11 cellular contexts compared by ENCODE assay signal in the genomic region with DNA sequence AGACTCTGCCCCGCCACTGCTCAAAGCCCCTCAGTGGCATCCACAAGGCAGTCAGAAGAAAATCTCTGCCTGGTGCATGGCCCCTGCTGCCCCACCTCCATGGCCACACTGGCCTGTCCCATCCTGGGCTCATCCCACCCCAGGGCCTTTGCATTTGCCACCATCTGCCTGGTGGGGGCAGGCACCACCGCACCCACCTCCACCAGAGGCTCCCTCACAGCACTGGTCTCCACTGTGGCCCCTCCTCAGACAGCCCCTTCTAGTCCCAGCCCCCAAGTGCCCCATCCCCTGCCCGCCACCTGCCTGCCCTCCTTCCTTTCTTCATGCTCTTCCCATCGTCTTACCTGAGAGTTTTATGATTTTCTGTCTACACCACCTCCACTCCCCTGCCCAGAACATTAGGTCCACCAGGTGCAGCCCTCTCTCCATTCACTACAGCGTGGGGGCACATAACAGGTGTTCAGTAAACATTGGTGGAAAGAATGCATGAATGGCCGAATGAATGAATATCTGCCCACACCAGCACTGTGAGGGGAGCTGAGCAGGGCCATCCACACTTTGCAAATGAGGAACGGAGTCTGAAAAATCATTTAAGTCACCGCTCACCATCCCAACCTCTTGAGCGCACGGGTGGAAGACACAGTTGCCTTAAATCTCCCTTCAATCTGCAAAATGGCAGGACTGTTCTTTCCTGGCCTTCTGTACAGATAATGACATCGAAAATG. TPM values are rescaled to one million over a fixed set of nuclear protein-coding genes. Genes with fewer than 3 reads are reported as not detected.
DNase-seq lines count a peak whose midpoint lies in the region; ATAC-seq, FAIRE-seq and TF ChIP-seq lines count a peak whose summit lies in the region.
"Had no signal": no experiment of that assay in that cellular context is flagged by ENCODE, and none has a peak within 500 bp of the region (broad histone marks: within the 10 kb centered on the region; RNA-seq: fewer than 3 reads in every experiment).

No MANE protein-coding gene starts in this region.

- H3K27me3 ChIP-seq in mesenchymal stem cell (ENCODE audit: control insufficient read depth in 1 of 2, insufficient read depth in 1 of 2, low read length in 2 of 2) (no peaks in the 10 kb centered on the region), brain microvascular endothelial cell (replicated peaks) (no peaks in the 10 kb centered on the region)

- no peak overlapping the region for H4K91ac ChIP-seq in mesenchymal stem cell (ENCODE audit: low read length)

- H2BK120ac ChIP-seq in mesenchymal stem cell (ENCODE audit: low read depth, low read length) = no peak overlapping the region

- H3K36me3 Mint-ChIP-seq in activated naive CD4-positive, alpha-beta T cell treated with anti-CD3 and anti-CD28 coated beads, Interleukin-2, amount 50 U/mL, for 72 hours = no peaks in the 10 kb centered on the region

- H2AFZ ChIP-seq in mesenchymal stem cell (ENCODE audit: low read depth, low read length) = no peak overlapping the region

- ATAC-seq in A549 = no peak
- ATAC-seq in activated naive CD4-positive, alpha-beta T cell treated with anti-CD3 and anti-CD28 coated beads, Interleukin-2, amount 50 U/mL, for 72 hours = no peak
- no peak for ATAC-seq in GM21619 (IDR thresholded peaks at IDR 0.05; ENCODE audit: unreplicated experiment)

- H3K9ac ChIP-seq in mesenchymal stem cell (ENCODE audit: low read length) = peak overlapping the region; percentile 89

- no peak overlapping the region for H3K14ac ChIP-seq in mesenchymal stem cell (ENCODE audit: low read length in 2 of 2)

- TF ChIP-seq POLR2A in A549 (IDR thresholded peaks at IDR 0.05; ENCODE audit: low read length) (no peak), GM12892 (IDR thresholded peaks at IDR 0.05; ENCODE audit: low read depth, low read length) (no peak)

- TF ChIP-seq CTCF in A549 (IDR thresholded peaks at IDR 0.05) (no peak), brain microvascular endothelial cell (IDR thresholded peaks at IDR 0.05; ENCODE audit: low read depth, low read length, missing control alignments) (no peak)

- no peak overlapping the region for H3K4ac ChIP-seq in mesenchymal stem cell (ENCODE audit: low read depth in 1 of 2, low read length in 2 of 2)

- no peak for TF ChIP-seq RAD21 in A549 (conservative IDR thresholded peaks at IDR 0.05 in 1 of 2, IDR thresholded peaks at IDR 0.05 in 1 of 2)

- CTCF ChIA-PET in A549 (lab: Yijun Ruan, JAX) = interaction anchor here (0.9 to 1.2 kb wide), 2 partner anchors 60 to 521 kb away, joined by 3 to 5 read pairs; no protein-coding TSS in a partner anchor

- no peak overlapping the region for H3K18ac ChIP-seq in mesenchymal stem cell (ENCODE audit: low read depth in 1 of 2, low read length in 2 of 2)

- H3K79me1 ChIP-seq in mesenchymal stem cell (replicated peaks; ENCODE audit: low read length, poor library complexity, severe bottlenecking) = peaks cover 40% of the 10 kb centered on the region

- no peak overlapping the region for H2BK5ac ChIP-seq in mesenchymal stem cell (ENCODE audit: low read depth, low read length, poor library complexity, severe bottlenecking)

- in situ Hi-C loops in brain microvascular endothelial cell (cut with HindIII; ENCODE audit: low pct_ligation_motif_present, low sequenced_read_pairs) = no loop called here

- H3K4me2 ChIP-seq in A549 = peak overlapping the region; percentile 94
- H3K4me2 ChIP-seq in mesenchymal stem cell (ENCODE audit: low read length, poor library complexity, severe bottlenecking) = no peak overlapping the region

- FAIRE-seq in A549 (lab: Jason Lieb, UNC) (no peak), GM19239 (lab: Jason Lieb, UNC) (peak; percentile 28), GM12892 (lab: Jason Lieb, UNC) (no peak)
- FAIRE-seq: frontal cortex had no signal

- no peak overlapping the region for H4K8ac ChIP-seq in mesenchymal stem cell (ENCODE audit: low read length)

- POLR2A ChIA-PET in A549 (lab: Yijun Ruan, JAX) = no interaction called here

- H3K27ac ChIP-seq in A549 (no peak overlapping the region), mesenchymal stem cell (ENCODE audit: low read length, poor library complexity, severe bottlenecking) (no peak overlapping the region), brain microvascular endothelial cell (no peak overlapping the region)

- no peaks in the 10 kb centered on the region for H3K9me3 Mint-ChIP-seq in activated naive CD4-positive, alpha-beta T cell treated with anti-CD3 and anti-CD28 coated beads, Interleukin-2, amount 50 U/mL, for 72 hours

- no peak overlapping the region for H2BK15ac ChIP-seq in mesenchymal stem cell (ENCODE audit: low read depth, poor library complexity, severe bottlenecking)

- no peak overlapping the region for H3K4me3 ChIP-seq in A549
- peak overlapping the region in 1 of 2 experiments; percentile 86 for H3K4me3 ChIP-seq in mesenchymal stem cell (ENCODE audit: insufficient read depth in 1 of 2, low read depth in 1 of 2, low read length in 2 of 2)
- no peak overlapping the region for H3K4me3 ChIP-seq in brain microvascular endothelial cell (ENCODE audit: low read depth, low read length)

- no peak for TF ChIP-seq EP300 in A549 (IDR thresholded peaks at IDR 0.05)

- DNase-seq in A549 (ENCODE audit: low read depth in 1 of 2, low spot score in 1 of 2) (no peak), GM19239 (ENCODE audit: insufficient read length, low spot score) (no peak), mesenchymal stem cell (no peak), SKM-1 (lab: John Stamatoyannopoulos, UW; ENCODE audit: unreplicated experiment) (no peak), brain microvascular endothelial cell (no peak), GM12892 (ENCODE audit: insufficient read length) (no peak)
- no peak for DNase-seq in activated naive CD4-positive, alpha-beta T cell treated with anti-CD3 and anti-CD28 coated beads, Interleukin-2, amount 50 U/mL, for 72 hours (ENCODE audit: low spot score in 2 of 2)
- DNase-seq: Calu3, NCI-H1930 had no signal

- peak overlapping the region; percentile 70 to 72 for H3K27ac Mint-ChIP-seq in activated naive CD4-positive, alpha-beta T cell treated with anti-CD3 and anti-CD28 coated beads, Interleukin-2, amount 50 U/mL, for 72 hours

- peak overlapping the region in 1 of 2 experiments; percentile 7 for H2BK12ac ChIP-seq in mesenchymal stem cell (ENCODE audit: low read length in 2 of 2)

- H3K36me3 ChIP-seq in mesenchymal stem cell (ENCODE audit: control insufficient read depth in 1 of 2, insufficient read depth in 2 of 2, low read depth in 1 of 2, low read length in 2 of 2) = peaks cover 6 to 16% of the 10 kb centered on the region in 2 experiments
- no peaks in the 10 kb centered on the region for H3K36me3 ChIP-seq in brain microvascular endothelial cell (replicated peaks)

- no peak overlapping the region for H2AK5ac ChIP-seq in mesenchymal stem cell (ENCODE audit: low read length, severe bottlenecking)

- H3K23ac ChIP-seq in mesenchymal stem cell (ENCODE audit: low read length in 2 of 2) = no peak overlapping the region

- WGBS in A549 (ENCODE audit: missing lambda C conversion rate) = 94% methylated on average over 11 of the region's 11 CpGs
- WGBS in mesenchymal stem cell = 98% methylated on average over 10 of the region's 11 CpGs

- H3K4me1 ChIP-seq in A549 (peaks cover 8% of the 10 kb centered on the region; the same call in 2 of the 3 replicates), mesenchymal stem cell (ENCODE audit: control insufficient read depth, insufficient read depth, low read depth, low read length) (peaks cover 9% of the 10 kb centered on the region)

- H3K9me3 ChIP-seq in A549 (no peaks in the 10 kb centered on the region), mesenchymal stem cell (ENCODE audit: control insufficient read depth, low read length) (no peaks in the 10 kb centered on the region)

TF ChIP-seq in A549, 52 proteins besides CTCF, POLR2A, EP300 and RAD21:
- TF ChIP-seq, protein P1, sequence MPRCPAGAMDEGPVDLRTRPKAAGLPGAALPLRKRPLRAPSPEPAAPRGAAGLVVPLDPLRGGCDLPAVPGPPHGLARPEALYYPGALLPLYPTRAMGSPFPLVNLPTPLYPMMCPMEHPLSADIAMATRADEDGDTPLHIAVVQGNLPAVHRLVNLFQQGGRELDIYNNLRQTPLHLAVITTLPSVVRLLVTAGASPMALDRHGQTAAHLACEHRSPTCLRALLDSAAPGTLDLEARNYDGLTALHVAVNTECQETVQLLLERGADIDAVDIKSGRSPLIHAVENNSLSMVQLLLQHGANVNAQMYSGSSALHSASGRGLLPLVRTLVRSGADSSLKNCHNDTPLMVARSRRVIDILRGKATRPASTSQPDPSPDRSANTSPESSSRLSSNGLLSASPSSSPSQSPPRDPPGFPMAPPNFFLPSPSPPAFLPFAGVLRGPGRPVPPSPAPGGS (IDR thresholded peaks at IDR 0.05) = no peak
- TF ChIP-seq HOXB5 (CRISPR knock-in tag; IDR thresholded peaks at IDR 0.05) = no peak
- no peak for TF ChIP-seq HEYL (CRISPR knock-in tag; IDR thresholded peaks at IDR 0.05)
- no peak for TF ChIP-seq CBX8 (IDR thresholded peaks at IDR 0.05)
- TF ChIP-seq RFX5 (IDR thresholded peaks at IDR 0.05) = no peak
- TF ChIP-seq, protein P2, sequence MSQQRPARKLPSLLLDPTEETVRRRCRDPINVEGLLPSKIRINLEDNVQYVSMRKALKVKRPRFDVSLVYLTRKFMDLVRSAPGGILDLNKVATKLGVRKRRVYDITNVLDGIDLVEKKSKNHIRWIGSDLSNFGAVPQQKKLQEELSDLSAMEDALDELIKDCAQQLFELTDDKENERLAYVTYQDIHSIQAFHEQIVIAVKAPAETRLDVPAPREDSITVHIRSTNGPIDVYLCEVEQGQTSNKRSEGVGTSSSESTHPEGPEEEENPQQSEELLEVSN (IDR thresholded peaks at IDR 0.05; ENCODE audit: borderline replicate concordance, low read depth) = no peak
- TF ChIP-seq EHF (CRISPR knock-in tag; IDR thresholded peaks at IDR 0.05) = no peak

RNA-seq across cellular contexts. Expression of a gene that starts 2.1 kb away (rescaled TPM):
- polyA plus RNA-seq in A549 (2011; rRNA removed) (6.1 and 7.6 TPM in 2 replicates), A549 (2017; fragmentation: RNase III; extraction: RNeasy Plus Mini Kit Qiagen cat#74134 plus additional on column Dnase treatment) (4.3 to 4.6 TPM (median 4.5 TPM) in 3 replicates)
- 6.1 and 6.7 TPM in 2 replicates for polyA plus RNA-seq in A549 (2012; cell fraction: cytosol; rRNA removed)
- 19.3 and 27.6 TPM in 2 replicates for polyA plus RNA-seq in A549 (2012; cell fraction: nucleus; rRNA removed)
- polyA minus RNA-seq in A549 (2011; rRNA and poly(A)+ RNA removed) = 14.5 and 15.4 TPM in 2 replicates
- total RNA-seq in activated naive CD4-positive, alpha-beta T cell treated with anti-CD3 and anti-CD28 coated beads, Interleukin-2, amount 50 U/mL, for 72 hours = 10 to 100 TPM; 13.1 to 23.0 TPM
- polyA plus RNA-seq in mesenchymal stem cell (2013, experiment 1 of 2) = 2.5 TPM
- 2.1 TPM for polyA plus RNA-seq in mesenchymal stem cell (2013, experiment 2 of 2)
- polyA plus RNA-seq in GM12892 (2012; ENCODE audit: missing spikeins) = 5.4 TPM
